16 cellular contexts compared by ENCODE assay signal in the genomic region with DNA sequence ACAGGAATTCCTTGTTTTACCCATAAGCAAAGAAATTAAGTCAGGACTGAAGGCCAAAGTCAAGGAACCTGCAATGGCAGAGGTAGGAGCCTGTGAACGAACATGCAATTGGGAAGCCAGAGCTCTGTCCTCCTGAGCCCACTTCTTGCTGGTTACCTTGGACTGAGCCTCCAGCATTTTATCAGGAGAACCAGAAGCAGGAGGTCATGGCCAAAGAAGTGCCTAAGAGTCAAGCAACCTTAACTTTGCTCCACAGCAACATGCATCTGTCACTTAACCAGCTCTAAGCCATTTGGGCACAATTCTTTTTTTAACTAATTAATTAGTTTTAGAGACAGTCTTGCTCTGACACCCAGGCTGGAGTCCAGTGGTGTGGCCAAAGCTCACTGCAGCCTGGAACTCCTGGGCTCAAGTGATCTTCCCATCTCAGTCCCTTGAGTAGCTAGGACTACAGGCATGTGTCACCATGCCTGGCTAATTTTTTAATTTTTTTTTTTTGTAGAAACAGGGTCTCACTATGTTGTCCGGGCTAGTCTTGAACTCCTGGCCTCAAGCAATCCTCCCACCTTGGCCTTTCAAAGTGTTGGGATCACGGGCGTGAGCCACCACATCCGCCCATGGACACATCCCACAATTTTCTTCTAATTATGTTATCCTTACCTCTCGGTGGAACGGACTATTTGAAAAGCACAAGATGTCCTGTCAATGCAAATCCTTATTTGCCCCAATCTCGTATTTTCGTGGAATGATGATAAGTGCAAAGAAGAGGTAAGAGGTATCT.
DNase-seq lines count a peak whose midpoint lies in the region; ATAC-seq and TF ChIP-seq lines count a peak whose summit lies in the region.
"Had no signal": no experiment of that assay in that cellular context is flagged by ENCODE, and none has a peak within 500 bp of the region (broad histone marks: within the 10 kb centered on the region; RNA-seq: fewer than 3 reads in every experiment).

No MANE protein-coding gene starts in this region.

- H3K36me3 ChIP-seq in CD8-positive, alpha-beta memory T cell (ENCODE audit: insufficient read depth, low read length), result no peaks in the 10 kb centered on the region
- H3K36me3 ChIP-seq in breast epithelium, result no peaks in the 10 kb centered on the region
- H3K36me3 ChIP-seq: SJSA1 had no signal

- peak overlapping the region; percentile 59 for H3K27ac ChIP-seq in CD8-positive, alpha-beta memory T cell (ENCODE audit: low read depth, low read length)
- no peak overlapping the region for H3K27ac ChIP-seq in breast epithelium
- H3K27ac ChIP-seq: A549, PC-9, SJSA1 had no signal

- no peak for DNase-seq in activated CD4-positive, alpha-beta T cell treated with anti-CD3 and anti-CD28 coated beads, Interleukin-2, amount 10 ng/mL, durations not matched to agents 7 days and 5 days
- no peak for DNase-seq in activated CD4-positive, alpha-beta T cell treated with anti-CD3 and anti-CD28 coated beads for 1 hour
- no peak for DNase-seq in CD8-positive, alpha-beta memory T cell
- no peak for DNase-seq in activated CD4-positive, alpha-beta memory T cell treated with anti-CD3 and anti-CD28 coated beads for 36 hours
- DNase-seq in erythroblast (lab: John Stamatoyannopoulos, UW) (peak; percentile 8 to 54), breast epithelium (ENCODE audit: low spot score in 2 of 2) (no peak), foreskin fibroblast (no peak)
- DNase-seq: H9, NCI-H1048, NCI-H1436 treated with DMSO at 0.1 percent for 48 hours, NCI-H2081, NCI-H524, PC-9 had no signal

- no peak for TF ChIP-seq CTCF in breast epithelium (IDR thresholded peaks at IDR 0.05)
- no peak for TF ChIP-seq CTCF in foreskin fibroblast (IDR thresholded peaks at IDR 0.05; ENCODE audit: low read depth, low read length)

- peaks cover 44% of the 10 kb centered on the region for H3K4me1 ChIP-seq in CD8-positive, alpha-beta memory T cell (ENCODE audit: insufficient read depth, low read length)
- H3K4me1 ChIP-seq in breast epithelium, result peaks cover 0 to 4% of the 10 kb centered on the region in 2 donors
- H3K4me1 ChIP-seq: A549, SJSA1 had no signal

- CTCF ChIA-PET in activated CD4-positive, alpha-beta T cell treated with anti-CD3 and anti-CD28 coated beads, Interleukin-2, amount 10 ng/mL, durations not matched to agents 7 days and 5 days (lab: Charles Lee), result no interaction called here
- CTCF ChIA-PET in CD8-positive, alpha-beta memory T cell (lab: Charles Lee), result no interaction called here
- CTCF ChIA-PET in activated CD4-positive, alpha-beta memory T cell treated with anti-CD3 and anti-CD28 coated beads for 36 hours (lab: Charles Lee), result no interaction called here

- H3K4me1 Mint-ChIP-seq in activated CD4-positive, alpha-beta T cell treated with anti-CD3 and anti-CD28 coated beads, Interleukin-2, amount 10 ng/mL, durations not matched to agents 7 days and 5 days, result peaks cover 85% of the 10 kb centered on the region
- peaks cover 43 to 51% (median 45%) of the 10 kb centered on the region in 3 donors for H3K4me1 Mint-ChIP-seq in CD8-positive, alpha-beta memory T cell
- peaks cover 81% of the 10 kb centered on the region for H3K4me1 Mint-ChIP-seq in activated CD4-positive, alpha-beta memory T cell treated with anti-CD3 and anti-CD28 coated beads for 36 hours (ENCODE audit: low read depth)

- TF ChIP-seq POLR2A in erythroblast (IDR thresholded peaks at IDR 0.05; ENCODE audit: low read length), result no peak
- no peak for TF ChIP-seq POLR2A in breast epithelium (IDR thresholded peaks at IDR 0.05)

- peaks cover 16% of the 10 kb centered on the region for H3K36me3 Mint-ChIP-seq in activated CD4-positive, alpha-beta T cell treated with anti-CD3 and anti-CD28 coated beads, Interleukin-2, amount 10 ng/mL, durations not matched to agents 7 days and 5 days (ENCODE audit: low read depth)
- peaks cover 0 to 1% (median 0%) of the 10 kb centered on the region in 3 donors for H3K36me3 Mint-ChIP-seq in CD8-positive, alpha-beta memory T cell
- H3K36me3 Mint-ChIP-seq in activated CD4-positive, alpha-beta memory T cell treated with anti-CD3 and anti-CD28 coated beads for 36 hours, result peaks cover 11% of the 10 kb centered on the region

- no peaks in the 10 kb centered on the region for H3K27me3 Mint-ChIP-seq in activated CD4-positive, alpha-beta T cell treated with anti-CD3 and anti-CD28 coated beads, Interleukin-2, amount 10 ng/mL, durations not matched to agents 7 days and 5 days
- no peaks in the 10 kb centered on the region for H3K27me3 Mint-ChIP-seq in CD8-positive, alpha-beta memory T cell
- no peaks in the 10 kb centered on the region for H3K27me3 Mint-ChIP-seq in activated CD4-positive, alpha-beta memory T cell treated with anti-CD3 and anti-CD28 coated beads for 36 hours

- ATAC-seq in HG02571 (IDR thresholded peaks at IDR 0.05; ENCODE audit: unreplicated experiment), result no peak
- ATAC-seq: A549 had no signal

- H3K4me3 Mint-ChIP-seq in activated CD4-positive, alpha-beta T cell treated with anti-CD3 and anti-CD28 coated beads, Interleukin-2, amount 10 ng/mL, durations not matched to agents 7 days and 5 days, result no peak overlapping the region
- no peak overlapping the region for H3K4me3 Mint-ChIP-seq in CD8-positive, alpha-beta memory T cell
- no peak overlapping the region for H3K4me3 Mint-ChIP-seq in activated CD4-positive, alpha-beta memory T cell treated with anti-CD3 and anti-CD28 coated beads for 36 hours
- H3K4me3 Mint-ChIP-seq: H9 had no signal

- no peaks in the 10 kb centered on the region for H3K27me3 ChIP-seq in CD8-positive, alpha-beta memory T cell (ENCODE audit: insufficient read depth, low read length, poor library complexity, severe bottlenecking)
- no peaks in the 10 kb centered on the region for H3K27me3 ChIP-seq in breast epithelium
- H3K27me3 ChIP-seq: SJSA1 had no signal

- no peaks in the 10 kb centered on the region for H3K9me3 ChIP-seq in CD8-positive, alpha-beta memory T cell (ENCODE audit: low read length)
- H3K9me3 ChIP-seq in breast epithelium, result no peaks in the 10 kb centered on the region
- H3K9me3 ChIP-seq: A549, SJSA1 had no signal

- intact Hi-C loops in activated CD4-positive, alpha-beta memory T cell treated with anti-CD3 and anti-CD28 coated beads for 36 hours (cut with micrococcal nuclease), result loop anchor here (1.0 to 5.0 kb wide), 6 partner anchors 27 to 801 kb away; no protein-coding TSS in a partner anchor
- intact Hi-C loops in breast epithelium (cut with DNase I; ENCODE audit: low total_unique reads), result no loop called here

- H3K9me3 Mint-ChIP-seq in activated CD4-positive, alpha-beta T cell treated with anti-CD3 and anti-CD28 coated beads, Interleukin-2, amount 10 ng/mL, durations not matched to agents 7 days and 5 days, result peaks cover 15% of the 10 kb centered on the region
- peaks cover 0 to 3% (median 0%) of the 10 kb centered on the region in 5 donors for H3K9me3 Mint-ChIP-seq in CD8-positive, alpha-beta memory T cell
- peaks cover 9% of the 10 kb centered on the region for H3K9me3 Mint-ChIP-seq in activated CD4-positive, alpha-beta memory T cell treated with anti-CD3 and anti-CD28 coated beads for 36 hours

- no peak overlapping the region for H3K4me3 ChIP-seq in CD8-positive, alpha-beta memory T cell (ENCODE audit: low read length)
- H3K4me3 ChIP-seq in breast epithelium (no peak overlapping the region), foreskin fibroblast (ENCODE audit: low read depth in 1 of 2, low read length in 2 of 2) (no peak overlapping the region)
- H3K4me3 ChIP-seq: A549, PC-9, SJSA1 had no signal

- peak overlapping the region; percentile 79 for H3K27ac Mint-ChIP-seq in activated CD4-positive, alpha-beta T cell treated with anti-CD3 and anti-CD28 coated beads, Interleukin-2, amount 10 ng/mL, durations not matched to agents 7 days and 5 days
- H3K27ac Mint-ChIP-seq in CD8-positive, alpha-beta memory T cell, result peak overlapping the region in 1 of 8 donors; percentile 13
- peak overlapping the region; percentile 52 for H3K27ac Mint-ChIP-seq in activated CD4-positive, alpha-beta memory T cell treated with anti-CD3 and anti-CD28 coated beads for 36 hours
- H3K27ac Mint-ChIP-seq: H9 had no signal

- POLR2A ChIA-PET in activated CD4-positive, alpha-beta T cell treated with anti-CD3 and anti-CD28 coated beads, Interleukin-2, amount 10 ng/mL, durations not matched to agents 7 days and 5 days (lab: Charles Lee), result interaction anchor here (0.6 kb wide), 2 partner anchors 131 to 156 kb away, joined by 3 to 10 read pairs; no protein-coding TSS in a partner anchor
- POLR2A ChIA-PET in CD8-positive, alpha-beta memory T cell (lab: Charles Lee), result interaction anchor here (0.6 kb wide), 1 partner anchor 425 kb away, joined by 5 read pairs; no protein-coding TSS in a partner anchor
- POLR2A ChIA-PET in activated CD4-positive, alpha-beta memory T cell treated with anti-CD3 and anti-CD28 coated beads for 36 hours (lab: Charles Lee), result interaction anchor here (0.6 to 0.7 kb wide), 2 partner anchors 25 to 49 kb away, joined by 3 to 4 read pairs; no protein-coding TSS in a partner anchor

Comparison
In these comparisons a context has a peak if more than half of its experiments do, and no peak if none do; other contexts are left out.
1. DNase-seq: peak in erythroblast (2 of 2); none in activated CD4-positive, alpha-beta T cell treated with anti-CD3 and anti-CD28 coated beads, Interleukin-2, amount 10 ng/mL, durations not matched to agents 7 days and 5 days (single experiment), activated CD4-positive, alpha-beta T cell treated with anti-CD3 and anti-CD28 coated beads for 1 hour (single experiment), CD8-positive, alpha-beta memory T cell (0 of 5), activated CD4-positive, alpha-beta memory T cell treated with anti-CD3 and anti-CD28 coated beads for 36 hours (single experiment), breast epithelium (0 of 2) and foreskin fibroblast (0 of 2).